Comparison of ENCODE assay signal across 17 cellular contexts in the genomic region with DNA sequence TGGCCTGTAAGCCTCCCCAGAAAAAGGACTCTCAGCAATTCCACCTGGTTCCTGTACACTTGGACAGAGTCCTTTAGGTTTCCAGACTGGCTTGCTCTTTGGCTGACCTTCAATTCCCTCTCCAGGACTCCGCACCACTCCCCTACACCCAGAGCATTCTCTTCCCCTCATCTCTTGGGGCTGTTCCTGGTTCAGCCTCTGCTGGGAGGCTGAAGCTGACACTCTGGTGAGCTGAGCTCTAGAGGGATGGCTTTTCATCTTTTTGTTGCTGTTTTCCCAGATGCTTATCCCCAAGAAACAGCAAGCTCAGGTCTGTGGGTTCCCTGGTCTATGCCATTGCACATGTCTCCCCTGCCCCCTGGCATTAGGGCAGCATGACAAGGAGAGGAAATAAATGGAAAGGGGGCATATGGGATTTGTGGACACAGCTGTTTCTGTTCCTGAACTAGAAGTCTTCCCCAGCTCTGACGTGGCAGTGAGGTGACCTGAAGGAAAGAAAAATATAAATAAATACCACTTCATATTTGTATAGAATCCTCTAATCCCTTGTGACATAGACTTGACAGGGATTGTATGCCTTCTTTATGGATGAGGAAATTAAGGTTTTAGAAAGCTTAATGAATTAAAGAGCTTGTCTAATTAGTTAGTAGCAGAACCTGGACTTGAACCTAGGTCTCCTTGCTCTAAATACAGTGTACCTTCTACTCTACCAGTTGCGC. TPM values are rescaled to one million over a fixed set of nuclear protein-coding genes. Genes with fewer than 3 reads are reported as not detected.
DNase-seq lines count a peak whose midpoint lies in the region; ATAC-seq, FAIRE-seq and TF ChIP-seq lines count a peak whose summit lies in the region.
"Had no signal": no experiment of that assay in that cellular context is flagged by ENCODE, and none has a peak within 500 bp of the region (broad histone marks: within the 10 kb centered on the region; RNA-seq: fewer than 3 reads in every experiment).

No MANE protein-coding gene starts in this region.

- dilution Hi-C loops in keratinocyte (cut with MboI; ENCODE audit: extremely low pct_ligation_motif_present, low sequenced_read_pairs) = no loop called here

- H2AFZ ChIP-seq in keratinocyte (ENCODE audit: control insufficient read depth, low read length) = no peak overlapping the region

- BruUV-seq in MCF 10A (replicated peaks; lab: Mats Ljungman, UMichigan) = no TSS peak

- no peak overlapping the region for H3K9ac ChIP-seq in keratinocyte (ENCODE audit: control insufficient read depth, extremely low read depth, insufficient read depth, low read length)
- H3K9ac ChIP-seq in subcutaneous abdominal adipose tissue (ENCODE audit: low read length in 5 of 5) = peak overlapping the region in 2 of 5 donors; percentile 27 to 34

- H3K27me3 ChIP-seq in breast epithelium (no peaks in the 10 kb centered on the region), keratinocyte (ENCODE audit: control insufficient read depth, extremely low read depth, insufficient read depth, low read length) (no peaks in the 10 kb centered on the region), subcutaneous abdominal adipose tissue (ENCODE audit: control insufficient read depth in 5 of 5, insufficient read depth in 4 of 5, low read length in 5 of 5) (no peaks in the 10 kb centered on the region)

- H3K27ac Mint-ChIP-seq in MCF 10A (ENCODE audit: low read depth, unreplicated experiment) = no peak overlapping the region
- H3K27ac Mint-ChIP-seq: stimulated activated memory B cell treated with anti-CD40 and anti-IgM and Interleukin-4, amounts not matched to agents 10 μg/mL and 1 μg/mL and 100 μg/mL, for 72 hours had no signal

- peaks cover 12% of the 10 kb centered on the region for H3K79me2 ChIP-seq in keratinocyte (ENCODE audit: control insufficient read depth, insufficient read depth, low read length)

- FAIRE-seq in keratinocyte (lab: Jason Lieb, UNC) = no peak
- FAIRE-seq: astrocyte had no signal

- H3K9me3 Mint-ChIP-seq in MCF 10A (ENCODE audit: unreplicated experiment) = no peaks in the 10 kb centered on the region
- H3K9me3 Mint-ChIP-seq: stimulated activated memory B cell treated with anti-CD40 and anti-IgM and Interleukin-4, amounts not matched to agents 10 μg/mL and 1 μg/mL and 100 μg/mL, for 72 hours had no signal

- no peaks in the 10 kb centered on the region for H3K9me1 ChIP-seq in keratinocyte (ENCODE audit: control insufficient read depth, extremely low read depth, insufficient read depth, low read length)

- TF ChIP-seq POLR2A in breast epithelium (IDR thresholded peaks at IDR 0.05) = no peak

- no peaks in the 10 kb centered on the region for H3K9me3 ChIP-seq in breast epithelium
- no peaks in the 10 kb centered on the region for H3K9me3 ChIP-seq in keratinocyte (ENCODE audit: control insufficient read depth, low read depth, low read length)
- H3K9me3 ChIP-seq in subcutaneous abdominal adipose tissue (ENCODE audit: control insufficient read depth in 5 of 5, low read length in 5 of 5) = no peaks in the 10 kb centered on the region

- H3K4me3 Mint-ChIP-seq in MCF 10A (ENCODE audit: unreplicated experiment) = no peak overlapping the region
- H3K4me3 Mint-ChIP-seq: stimulated activated memory B cell treated with anti-CD40 and anti-IgM and Interleukin-4, amounts not matched to agents 10 μg/mL and 1 μg/mL and 100 μg/mL, for 72 hours had no signal

- H3K4me2 ChIP-seq in keratinocyte (ENCODE audit: control insufficient read depth, extremely low read depth, insufficient read depth, low read depth, low read length) = peak overlapping the region; percentile 96

- intact Hi-C loops in breast epithelium (cut with DNase I; ENCODE audit: low total_unique reads) (no loop called here), MCF 10A (cut with micrococcal nuclease) (no loop called here)

- no peaks in the 10 kb centered on the region for H3K36me3 ChIP-seq in breast epithelium
- H3K36me3 ChIP-seq in keratinocyte (ENCODE audit: control insufficient read depth in 2 of 2, extremely low read depth in 1 of 2, insufficient read depth in 2 of 2, low read length in 2 of 2) = no peaks in the 10 kb centered on the region
- H3K36me3 ChIP-seq in subcutaneous abdominal adipose tissue (ENCODE audit: control insufficient read depth in 5 of 5, insufficient read depth in 5 of 5, low read length in 5 of 5) = no peaks in the 10 kb centered on the region

- no peaks in the 10 kb centered on the region for H4K20me1 ChIP-seq in keratinocyte (ENCODE audit: control insufficient read depth, extremely low read depth, insufficient read depth, low read length)

- H3K27ac ChIP-seq in breast epithelium (peak overlapping the region; percentile 70 to 84), keratinocyte (ENCODE audit: control insufficient read depth, insufficient read depth, low read length) (peak overlapping the region; percentile 15), subcutaneous abdominal adipose tissue (ENCODE audit: low read depth, low read length) (peak overlapping the region; percentile 86)

- peaks cover 6% of the 10 kb centered on the region for H3K36me3 Mint-ChIP-seq in MCF 10A (ENCODE audit: insufficient read depth, unreplicated experiment)
- H3K36me3 Mint-ChIP-seq: stimulated activated memory B cell treated with anti-CD40 and anti-IgM and Interleukin-4, amounts not matched to agents 10 μg/mL and 1 μg/mL and 100 μg/mL, for 72 hours had no signal

- CTCF ChIA-PET in MCF 10A (lab: Yijun Ruan, JAX) = interaction anchor here (0.7 to 7.2 kb wide), 10 partner anchors 23 to 304 kb away, joined by 3 to 391 read pairs (median 6); partner anchors contain the start of gene SLC39A2

- POLR2A ChIA-PET in MCF 10A (lab: Yijun Ruan, JAX) = interaction anchor here (0.8 to 2.7 kb wide), 2 partner anchors 60 to 362 kb away, joined by 3 to 15 read pairs; no protein-coding TSS in a partner anchor

- no peak for DNase-seq in breast epithelium (ENCODE audit: low spot score in 2 of 2)
- no peak for DNase-seq in MCF 10A (ENCODE audit: unreplicated experiment)
- DNase-seq in keratinocyte (ENCODE audit: low read depth, low spot score) = no peak
- DNase-seq in activated CD4-positive, alpha-beta T cell treated with anti-CD3 and anti-CD28 coated beads for 1 hour = no peak
- DNase-seq: NCI-H1436, NCI-H226 had no signal

- H3K4me3 ChIP-seq in breast epithelium (no peak overlapping the region), keratinocyte (ENCODE audit: control insufficient read depth in 2 of 3, extremely low read depth in 1 of 3, insufficient read depth in 2 of 3, low read depth in 1 of 3, low read length in 3 of 3) (peak overlapping the region in 1 of 3 experiments; percentile 68), subcutaneous abdominal adipose tissue (ENCODE audit: low read depth in 1 of 5, low read length in 5 of 5) (peak overlapping the region in 1 of 5 donors; percentile 2)

- H3K4me1 ChIP-seq in breast epithelium = peaks cover 0 to 30% of the 10 kb centered on the region in 2 donors
- peaks cover 53% of the 10 kb centered on the region for H3K4me1 ChIP-seq in keratinocyte (ENCODE audit: control insufficient read depth, extremely low read depth, insufficient read depth, low read length)
- H3K4me1 ChIP-seq in subcutaneous abdominal adipose tissue (ENCODE audit: control insufficient read depth in 5 of 5, insufficient read depth in 5 of 5, low read length in 5 of 5) = peaks cover 15 to 58% (median 54%) of the 10 kb centered on the region in 5 donors

- TF ChIP-seq CTCF in breast epithelium (IDR thresholded peaks at IDR 0.05) = no peak
- TF ChIP-seq CTCF in MCF 10A (IDR thresholded peaks at IDR 0.05; ENCODE audit: unreplicated experiment) = no peak
- no peak for TF ChIP-seq CTCF in keratinocyte (optimal IDR thresholded peaks at IDR 0.05 in 1 of 3, IDR thresholded peaks at IDR 0.05 in 1 of 3, conservative IDR thresholded peaks at IDR 0.05 in 1 of 3; ENCODE audit: extremely low read depth in 1 of 3, insufficient read depth in 2 of 3, low read length in 3 of 3)

- no peaks in the 10 kb centered on the region for H3K27me3 Mint-ChIP-seq in MCF 10A (ENCODE audit: insufficient read depth, unreplicated experiment)

- peaks cover 37% of the 10 kb centered on the region for H3K4me1 Mint-ChIP-seq in MCF 10A (ENCODE audit: insufficient read depth, unreplicated experiment)
- H3K4me1 Mint-ChIP-seq: stimulated activated memory B cell treated with anti-CD40 and anti-IgM and Interleukin-4, amounts not matched to agents 10 μg/mL and 1 μg/mL and 100 μg/mL, for 72 hours had no signal

- no peak for ATAC-seq in HG02981 (IDR thresholded peaks at IDR 0.05; ENCODE audit: unreplicated experiment)
- ATAC-seq: sciatic nerve; SK-N-SH treated with all-trans-retinoic acid at 6 μM for 48 hours; stimulated activated memory B cell treated with anti-CD40 and anti-IgM and Interleukin-4, amounts not matched to agents 10 μg/mL and 1 μg/mL and 100 μg/mL, for 72 hours had no signal

RNA-seq across cellular contexts. Expression of gene RNASE7, which starts 1.4 kb away (rescaled TPM):
- 1 to 10 TPM in 2 of 3 donors, not detected in 1; 1.6 to 3.1 TPM for total RNA-seq in breast epithelium
- 10.9 and 11.8 TPM in 2 replicates for total RNA-seq in MCF 10A (2022)
- 17.4 to 36.6 TPM (median 19.0 TPM) in 3 replicates for polyA plus RNA-seq in keratinocyte
- 169 TPM for polyA plus RNA-seq in keratinocyte (2011; ENCODE audit: low read depth)
- 19.3 and 22.8 TPM in 2 replicates for polyA plus RNA-seq in keratinocyte (2011; cell fraction: cytosol; rRNA removed)
- polyA plus RNA-seq in keratinocyte (2011; cell fraction: nucleus; rRNA removed) = 51.6 and 58.1 TPM in 2 replicates
- 24.5 and 513 TPM in 2 replicates for polyA plus RNA-seq in keratinocyte (2012; ENCODE audit: low replicate concordance)
- 14.7 to 29.6 TPM (median 16.9 TPM) in 3 replicates for polyA minus RNA-seq in keratinocyte
- polyA minus RNA-seq in keratinocyte (2011; cell fraction: cytosol; rRNA and poly(A)+ RNA removed) = 21.3 TPM
- 22.5 and 22.9 TPM in 2 replicates for polyA minus RNA-seq in keratinocyte (2011; cell fraction: nucleus; rRNA and poly(A)+ RNA removed)
- total RNA-seq: activated CD8-positive, alpha-beta memory T cell treated with anti-CD3 and anti-CD28 coated beads for 36 hours; astrocyte; fibroblast of lung; lung microvascular endothelial cell; OCI-LY7; sciatic nerve had no signal
- polyA plus RNA-seq: fibroblast of lung, neural cell had no signal

RNA-seq across cellular contexts. Expression of gene RNASE13, which starts 8.9 kb away (rescaled TPM):
- total RNA-seq in breast epithelium (not detected), MCF 10A (2022) (not detected in 2 replicates)
- polyA plus RNA-seq in keratinocyte = not detected in 3 replicates
- polyA plus RNA-seq in keratinocyte (2011; ENCODE audit: low read depth) = not detected
- not detected in 2 replicates for polyA plus RNA-seq in keratinocyte (2011; cell fraction: cytosol; rRNA removed)
- polyA plus RNA-seq in keratinocyte (2011; cell fraction: nucleus; rRNA removed) = 0.08 and 0.13 TPM in 2 replicates
- polyA plus RNA-seq in keratinocyte (2012; ENCODE audit: low replicate concordance) = not detected in 2 replicates
- not detected in 3 replicates for polyA minus RNA-seq in keratinocyte
- not detected for polyA minus RNA-seq in keratinocyte (2011; cell fraction: cytosol; rRNA and poly(A)+ RNA removed)
- not detected in 2 replicates for polyA minus RNA-seq in keratinocyte (2011; cell fraction: nucleus; rRNA and poly(A)+ RNA removed)
- total RNA-seq: activated CD8-positive, alpha-beta memory T cell treated with anti-CD3 and anti-CD28 coated beads for 36 hours; astrocyte; fibroblast of lung; lung microvascular endothelial cell; OCI-LY7; sciatic nerve had no signal
- polyA plus RNA-seq: fibroblast of lung, neural cell had no signal

RNA-seq across cellular contexts. Expression of gene TPPP2, which starts 13.5 kb away (rescaled TPM):
- total RNA-seq in breast epithelium (under 1 TPM in 1 of 3 donors, not detected in 2; 0.15 TPM), MCF 10A (2022) (not detected in 2 replicates)
- not detected in 3 replicates for polyA plus RNA-seq in keratinocyte
- polyA plus RNA-seq in keratinocyte (2011; ENCODE audit: low read depth) = not detected
- not detected in 2 replicates for polyA plus RNA-seq in keratinocyte (2011; cell fraction: cytosol; rRNA removed)
- polyA plus RNA-seq in keratinocyte (2011; cell fraction: nucleus; rRNA removed) = not detected in 2 replicates
- polyA plus RNA-seq in keratinocyte (2012; ENCODE audit: low replicate concordance) = not detected in 2 replicates
- not detected in 3 replicates for polyA minus RNA-seq in keratinocyte
- polyA minus RNA-seq in keratinocyte (2011; cell fraction: cytosol; rRNA and poly(A)+ RNA removed) = not detected
- polyA minus RNA-seq in keratinocyte (2011; cell fraction: nucleus; rRNA and poly(A)+ RNA removed) = not detected in 2 replicates
- total RNA-seq: activated CD8-positive, alpha-beta memory T cell treated with anti-CD3 and anti-CD28 coated beads for 36 hours; astrocyte; fibroblast of lung; lung microvascular endothelial cell; OCI-LY7 had no signal
- polyA plus RNA-seq: fibroblast of lung, neural cell had no signal

RNA-seq across cellular contexts. Expression of gene RNASE8, which starts 14.1 kb away (rescaled TPM):
- total RNA-seq in breast epithelium (not detected), MCF 10A (2022) (not detected in 2 replicates)
- not detected in 3 replicates for polyA plus RNA-seq in keratinocyte
- polyA plus RNA-seq in keratinocyte (2011; ENCODE audit: low read depth) = 0.45 TPM
- polyA plus RNA-seq in keratinocyte (2011; cell fraction: cytosol; rRNA removed) = not detected in 2 replicates
- not detected in 2 replicates for polyA plus RNA-seq in keratinocyte (2011; cell fraction: nucleus; rRNA removed)
- polyA plus RNA-seq in keratinocyte (2012; ENCODE audit: low replicate concordance) = 0.63 TPM in 1 of 2 replicates, not detected in the other
- polyA minus RNA-seq in keratinocyte = not detected in 3 replicates
- not detected for polyA minus RNA-seq in keratinocyte (2011; cell fraction: cytosol; rRNA and poly(A)+ RNA removed)
- not detected in 2 replicates for polyA minus RNA-seq in keratinocyte (2011; cell fraction: nucleus; rRNA and poly(A)+ RNA removed)
- total RNA-seq: activated CD8-positive, alpha-beta memory T cell treated with anti-CD3 and anti-CD28 coated beads for 36 hours; astrocyte; fibroblast of lung; lung microvascular endothelial cell; OCI-LY7; sciatic nerve had no signal
- polyA plus RNA-seq: fibroblast of lung, neural cell had no signal

RNA-seq across cellular contexts. Expression of gene NDRG2, which starts 18.7 kb away (rescaled TPM):
- total RNA-seq in breast epithelium = 100 to 1,000 TPM; 251 to 693 (median 258) TPM
- 0.81 and 0.82 TPM in 2 replicates for total RNA-seq in MCF 10A (2022)
- 11.1 to 15.4 TPM (median 12.5 TPM) in 3 replicates for polyA plus RNA-seq in keratinocyte
- 42.2 TPM for polyA plus RNA-seq in keratinocyte (2011; ENCODE audit: low read depth)
- 8.7 and 9.3 TPM in 2 replicates for polyA plus RNA-seq in keratinocyte (2011; cell fraction: cytosol; rRNA removed)
- polyA plus RNA-seq in keratinocyte (2011; cell fraction: nucleus; rRNA removed) = 19.5 and 20.5 TPM in 2 replicates
- polyA plus RNA-seq in keratinocyte (2012; ENCODE audit: low replicate concordance) = 7.2 and 87.6 TPM in 2 replicates
- polyA minus RNA-seq in keratinocyte = 6.9 to 14.5 TPM (median 11.1 TPM) in 3 replicates
- polyA minus RNA-seq in keratinocyte (2011; cell fraction: cytosol; rRNA and poly(A)+ RNA removed) = 4.4 TPM
- 5.3 and 5.7 TPM in 2 replicates for polyA minus RNA-seq in keratinocyte (2011; cell fraction: nucleus; rRNA and poly(A)+ RNA removed)
- total RNA-seq: OCI-LY7 had no signal

Comparison
In these comparisons a context has a peak if more than half of its experiments do, and no peak if none do; other contexts are left out.
1. H3K27ac ChIP-seq: peak in every context shown above with its lines; median percentile 86 in subcutaneous abdominal adipose tissue; 77 in breast epithelium; 15 in keratinocyte.